ENCODE assay signal across 1 cellular context in genomic region chr13:96090240-96091101, GRCh38.
TF ChIP-seq lines count a peak whose summit lies in the region.

No MANE protein-coding gene starts in this region.

TF ChIP-seq in GM23338, 12 proteins besides CTCF, POLR2A, EP300 and RAD21:
- TF ChIP-seq ZNF462 (CRISPR knock-in tag; IDR thresholded peaks at IDR 0.05) (no peak), CREB1 (CRISPR knock-in tag; IDR thresholded peaks at IDR 0.05; ENCODE audit: low read depth) (no peak), STAT1 (IDR thresholded peaks at IDR 0.05; ENCODE audit: unreplicated experiment) (no peak), EZH2 (IDR thresholded peaks at IDR 0.05; ENCODE audit: low read depth, unreplicated experiment) (peak; percentile 39), EZH2phosphoT487 (IDR thresholded peaks at IDR 0.05; ENCODE audit: unreplicated experiment) (no peak), ZNF331 (CRISPR knock-in tag; IDR thresholded peaks at IDR 0.05; ENCODE audit: low read depth) (no peak), JUNB (IDR thresholded peaks at IDR 0.05; ENCODE audit: unreplicated experiment) (no peak)
TF ChIP-seq in GM23338: peak in this region for 1.
